In genomic region chr11:69943506-69943905, GRCh38 we compare ENCODE assay signal across 15 cellular contexts.
"Had no signal": no experiment of that assay in that cellular context is flagged by ENCODE, and none has a peak within 500 bp of the region (broad histone marks: within the 10 kb centered on the region; RNA-seq: fewer than 3 reads in every experiment).

No MANE protein-coding gene starts in this region.

- H3K9me3 ChIP-seq: colonic mucosa, thyroid gland, vagina had no signal

- FAIRE-seq: endometrium, keratinocyte had no signal

- ATAC-seq: activated T-cell treated with anti-CD3 and anti-CD28 coated beads, Interleukin-2, amount 50 U/mL, for 72 hours; stimulated activated naive B cell treated with anti-CD40 and anti-IgM and Interleukin-4, amounts not matched to agents 10 μg/mL and 1 μg/mL and 100 μg/mL, for 72 hours had no signal

- H3K27ac ChIP-seq: colonic mucosa, hepatocyte, vagina had no signal

- H3K27me3 ChIP-seq: colonic mucosa, hepatocyte, thyroid gland, vagina had no signal

- H3K4me2 ChIP-seq: hepatocyte had no signal

- H3K36me3 ChIP-seq: colonic mucosa, thyroid gland, vagina had no signal

- H2AFZ ChIP-seq: hepatocyte had no signal

- DNase-seq: activated CD4-positive, alpha-beta T cell treated with anti-CD3 and anti-CD28 coated beads, Interleukin-2, amount 10 ng/mL, durations not matched to agents 7 days and 5 days; activated CD8-positive, alpha-beta memory T cell treated with anti-CD3 and anti-CD28 coated beads, Interleukin-2, amount 50 U/mL, for 48 hours; activated gamma-delta T cell; activated T-cell treated with anti-CD3 and anti-CD28 coated beads, Interleukin-2, amount 50 U/mL, for 72 hours; amniotic stem cell; caudate nucleus; colonic mucosa; stimulated activated CD4-positive, alpha-beta T cell treated with anti-CD3 and anti-CD28 coated beads, Interleukin-15, amount 100 ng/mL, for 24 hours; stimulated activated CD4-positive, alpha-beta T cell treated with anti-CD3 and anti-CD28 coated beads, Interleukin-4, amount 100 ng/mL, for 1 hour; stimulated activated naive B cell treated with anti-CD40 and anti-IgM and Interleukin-4, amounts not matched to agents 10 μg/mL and 1 μg/mL and 100 μg/mL, for 72 hours had no signal

- H3K79me2 ChIP-seq: hepatocyte had no signal

- H3K4me3 ChIP-seq: colonic mucosa, hepatocyte, thyroid gland, vagina had no signal
